In the genomic region with DNA sequence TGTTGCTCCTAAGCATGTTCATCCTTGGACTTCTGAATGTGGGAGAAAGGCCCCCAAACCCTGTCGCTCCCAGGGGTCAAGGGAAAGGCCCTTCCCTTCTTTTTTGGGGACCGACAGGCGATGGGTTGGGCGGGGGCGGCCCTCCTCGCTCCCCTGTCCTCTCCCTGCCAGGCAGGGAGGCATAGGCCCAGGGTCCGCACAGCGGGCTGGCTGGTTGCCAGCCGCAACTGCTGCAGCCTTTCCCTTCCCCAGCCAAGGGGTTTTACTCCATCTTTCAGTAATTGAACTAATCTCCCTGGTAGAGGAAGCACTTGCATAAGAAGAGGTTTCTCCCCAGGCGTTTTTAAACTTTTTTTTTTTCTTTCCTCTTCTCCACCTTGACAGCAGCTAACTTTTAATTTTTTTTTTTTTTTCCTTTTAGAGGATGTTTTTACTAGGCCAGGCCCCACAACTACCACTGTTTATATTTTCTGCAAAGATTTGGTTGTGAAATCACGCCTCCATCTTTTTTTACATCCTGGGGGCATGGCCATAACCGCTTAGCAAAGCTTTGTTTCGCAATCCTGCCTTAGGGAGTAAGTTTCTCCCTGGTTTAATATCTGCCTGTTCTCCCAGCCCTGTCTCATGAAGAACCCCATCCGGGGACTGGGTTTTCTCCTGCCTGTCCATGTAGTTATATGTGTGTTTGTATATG, we compare ENCODE assay signal across 9 cellular contexts.
DNase-seq lines count a peak whose midpoint lies in the region; ATAC-seq and TF ChIP-seq lines count a peak whose summit lies in the region.
"Had no signal": no experiment of that assay in that cellular context is flagged by ENCODE, and none has a peak within 500 bp of the region (broad histone marks: within the 10 kb centered on the region; RNA-seq: fewer than 3 reads in every experiment).

No MANE protein-coding gene starts in this region.

- peaks cover 8% of the 10 kb centered on the region for H3K36me3 Mint-ChIP-seq in neural progenitor cell
- peaks cover 0 to 5% of the 10 kb centered on the region in 2 donors for H3K36me3 Mint-ChIP-seq in activated naive CD4-positive, alpha-beta T cell treated with anti-CD3 and anti-CD28 coated beads, Interleukin-2, amount 50 U/mL, for 72 hours

- H3K9me3 Mint-ChIP-seq in neural progenitor cell, result peaks cover 9% of the 10 kb centered on the region
- peaks cover 5 to 11% of the 10 kb centered on the region in 2 donors for H3K9me3 Mint-ChIP-seq in activated naive CD4-positive, alpha-beta T cell treated with anti-CD3 and anti-CD28 coated beads, Interleukin-2, amount 50 U/mL, for 72 hours

- H3K9me3 ChIP-seq in DND-41 (ENCODE audit: insufficient read depth, low read length, severe bottlenecking) (no peaks in the 10 kb centered on the region), neural progenitor cell (ENCODE audit: low read depth) (no peaks in the 10 kb centered on the region)

- H3K4me1 ChIP-seq in DND-41 (ENCODE audit: insufficient read depth, low read length) (peaks cover 22% of the 10 kb centered on the region), neural progenitor cell (peaks cover 38% of the 10 kb centered on the region)

- ATAC-seq in DND-41 (ENCODE audit: insufficient read depth, low read depth) (no peak; the same call in 2 of the 3 replicates), GM21526 (IDR thresholded peaks at IDR 0.05; ENCODE audit: low FRiP score, unreplicated experiment) (no peak)
- ATAC-seq in activated naive CD4-positive, alpha-beta T cell treated with anti-CD3 and anti-CD28 coated beads, Interleukin-2, amount 50 U/mL, for 72 hours, result no peak

- 0 out of 2 replicates have a peak overlapping the region, but pooled peaks have one; percentile 11 for H2AFZ ChIP-seq in DND-41 (ENCODE audit: low read depth, low read length)
- H2AFZ ChIP-seq in neural progenitor cell (replicated peaks), result peak overlapping the region; percentile 41

- H3K79me2 ChIP-seq in DND-41 (ENCODE audit: insufficient read depth, low read length), result no peaks in the 10 kb centered on the region
- no peaks in the 10 kb centered on the region for H3K79me2 ChIP-seq in neural progenitor cell (ENCODE audit: low read depth)

- in situ Hi-C loops in ACHN (cut with HindIII; ENCODE audit: low pct_ligation_motif_present, low pct_unique_long_range_greater_than_20kb, low sequenced_read_pairs), result no loop called here

- TF ChIP-seq CTCF in DND-41 (IDR thresholded peaks at IDR 0.05; ENCODE audit: borderline replicate concordance, extremely low read depth, low read length, poor library complexity, severe bottlenecking), result no peak
- TF ChIP-seq CTCF in choroid plexus epithelial cell (conservative IDR thresholded peaks at IDR 0.05; ENCODE audit: low read depth, low read length), result no peak
- TF ChIP-seq CTCF in neural progenitor cell (IDR thresholded peaks at IDR 0.05), result no peak

- H3K9ac ChIP-seq in DND-41 (ENCODE audit: low read depth, low read length), result no peak overlapping the region; the same call in 1 of the 2 replicates
- H3K9ac ChIP-seq in neural progenitor cell, result no peak overlapping the region

- no peaks in the 10 kb centered on the region for H3K36me3 ChIP-seq in DND-41 (ENCODE audit: insufficient read depth, low read length)
- no peaks in the 10 kb centered on the region for H3K36me3 ChIP-seq in neural progenitor cell

- H3F3A ChIP-seq in neural progenitor cell (ENCODE audit: low read depth), result peaks cover 26% of the 10 kb centered on the region

- peak overlapping the region; percentile 39 for H3K27ac ChIP-seq in DND-41 (ENCODE audit: low read length)
- peak overlapping the region; percentile 52 for H3K27ac ChIP-seq in neural progenitor cell

- peaks cover 10% of the 10 kb centered on the region for H3K27me3 Mint-ChIP-seq in neural progenitor cell (ENCODE audit: insufficient read depth, low read depth)

- H3K27me3 ChIP-seq in DND-41 (ENCODE audit: insufficient read depth, low read length, poor library complexity) (no peaks in the 10 kb centered on the region), neural progenitor cell (no peaks in the 10 kb centered on the region)

- peak overlapping the region; percentile 60 for H3K27ac Mint-ChIP-seq in neural progenitor cell
- H3K27ac Mint-ChIP-seq in activated naive CD4-positive, alpha-beta T cell treated with anti-CD3 and anti-CD28 coated beads, Interleukin-2, amount 50 U/mL, for 72 hours, result no peak overlapping the region
- H3K27ac Mint-ChIP-seq: activated T-helper 2 cell treated with anti-CD3 and anti-CD28 coated beads, Interferon-gamma antibody, Interleukin-2, Interleukin-4, amounts not matched to agents 10 μg/mL and 5 μg/mL and 100 μg/mL, durations not matched to agents 14 hours and 24 hours and 36 hours had no signal

- DNase-seq in DND-41 (no peak), NCI-H226 (peak; percentile 93), choroid plexus epithelial cell (ENCODE audit: low read depth) (peak; percentile 95), neural progenitor cell (ENCODE audit: low spot score) (peak; percentile 54), NCI-H1048 (lab: John Stamatoyannopoulos, UW) (no peak), ACHN (no peak)
- no peak for DNase-seq in activated naive CD4-positive, alpha-beta T cell treated with anti-CD3 and anti-CD28 coated beads, Interleukin-2, amount 50 U/mL, for 72 hours (ENCODE audit: low spot score in 2 of 2)

- H4K20me1 ChIP-seq in DND-41 (ENCODE audit: insufficient read depth, low read length) (no peaks in the 10 kb centered on the region), neural progenitor cell (ENCODE audit: low read depth) (no peaks in the 10 kb centered on the region)

- H3K4me3 Mint-ChIP-seq in neural progenitor cell, result no peak overlapping the region

- H3K4me1 Mint-ChIP-seq in neural progenitor cell, result peaks cover 30% of the 10 kb centered on the region

- H3K4me3 ChIP-seq in DND-41 (ENCODE audit: low read depth in 1 of 2, low read length in 2 of 2) (no peak overlapping the region), choroid plexus epithelial cell (ENCODE audit: low read depth, low read length) (no peak overlapping the region), neural progenitor cell (no peak overlapping the region)

- no peak overlapping the region for H3K4me2 ChIP-seq in DND-41 (ENCODE audit: insufficient read depth, low read length)
- H3K4me2 ChIP-seq in neural progenitor cell, result peak overlapping the region; percentile 35

Comparison
In these comparisons a context has a peak if more than half of its experiments do, and no peak if none do; other contexts are left out.
1. DNase-seq: peak in NCI-H226 (single experiment), choroid plexus epithelial cell (single experiment) and neural progenitor cell (single experiment); none in DND-41 (single experiment), NCI-H1048 (single experiment), activated naive CD4-positive, alpha-beta T cell treated with anti-CD3 and anti-CD28 coated beads, Interleukin-2, amount 50 U/mL, for 72 hours (0 of 2) and ACHN (single experiment).